1 cellular context compared by ENCODE assay signal in genomic region chr2:47402805-47403691, GRCh38.
TF ChIP-seq lines count a peak whose summit lies in the region.

Gene MSH2 (plus strand): TSS chr2:47403156. CDS start chr2:47403192, 36 bp downstream.

TF ChIP-seq in HepG2, 621 proteins besides CTCF, POLR2A, EP300 and RAD21 (continued from another document and continues in another):
- TF ChIP-seq ZNF567 (CRISPR knock-in tag; IDR thresholded peaks at IDR 0.05; ENCODE audit: borderline replicate concordance) (no peak), AFF4 (CRISPR knock-in tag; IDR thresholded peaks at IDR 0.05) (peak; percentile 58; the same call in 1 of the 2 replicates), CBX1 (IDR thresholded peaks at IDR 0.05; ENCODE audit: low read depth) (peak; percentile 64), ZNF878 (CRISPR knock-in tag; IDR thresholded peaks at IDR 0.05) (no peak), HNF1B (CRISPR knock-in tag; IDR thresholded peaks at IDR 0.05) (peak; percentile 63), ZNF382 (CRISPR knock-in tag; IDR thresholded peaks at IDR 0.05; ENCODE audit: borderline replicate concordance) (no peak), RAD51 (IDR thresholded peaks at IDR 0.05; ENCODE audit: borderline replicate concordance) (no peak), ATF6 (CRISPR knock-in tag; conservative IDR thresholded peaks at IDR 0.05) (0 out of 2 replicates have a peak, but pooled peaks have one; percentile 45), ATF7-NPFF (CRISPR knock-in tag; IDR thresholded peaks at IDR 0.05; ENCODE audit: low read depth) (peak; percentile 97), GLMP (CRISPR knock-in tag; IDR thresholded peaks at IDR 0.05; ENCODE audit: borderline replicate concordance) (no peak; the same call in 1 of the 2 replicates), HMG20A (CRISPR knock-in tag; IDR thresholded peaks at IDR 0.05; ENCODE audit: borderline replicate concordance) (0 out of 2 replicates have a peak, but pooled peaks have one; percentile 8), POGZ (CRISPR knock-in tag; IDR thresholded peaks at IDR 0.05) (peak; percentile 90), SAFB2 (CRISPR knock-in tag; IDR thresholded peaks at IDR 0.05; ENCODE audit: borderline replicate concordance, low read depth) (peak; percentile 99), ZNF281 (CRISPR knock-in tag; IDR thresholded peaks at IDR 0.05; ENCODE audit: borderline replicate concordance) (no peak), ZNF557 (CRISPR knock-in tag; IDR thresholded peaks at IDR 0.05) (peak; percentile 85), ZNF160 (CRISPR knock-in tag; IDR thresholded peaks at IDR 0.05) (peak; percentile 91), ZXDC (CRISPR knock-in tag; IDR thresholded peaks at IDR 0.05) (peak; percentile 73; the same call in 1 of the 2 replicates), ZNF224 (CRISPR knock-in tag; IDR thresholded peaks at IDR 0.05) (peak; percentile 97; the same call in 1 of the 2 replicates), KDM2A (CRISPR knock-in tag; IDR thresholded peaks at IDR 0.05; ENCODE audit: borderline replicate concordance, low read depth) (peak; percentile 92), CENPBD1 (CRISPR knock-in tag; IDR thresholded peaks at IDR 0.05; ENCODE audit: borderline replicate concordance, low read depth) (peak; percentile 76; the same call in 1 of the 2 replicates), ZNF318 (CRISPR knock-in tag; IDR thresholded peaks at IDR 0.05) (peak; percentile 81; the same call in 1 of the 2 replicates), ZNF644 (CRISPR knock-in tag; IDR thresholded peaks at IDR 0.05; ENCODE audit: low read depth) (no peak), DNMT1 (CRISPR knock-in tag; IDR thresholded peaks at IDR 0.05) (peak; percentile 99), RCOR2 (CRISPR knock-in tag; IDR thresholded peaks at IDR 0.05) (peak; percentile 13; the same call in 1 of the 2 replicates), FOSL1 (CRISPR knock-in tag; IDR thresholded peaks at IDR 0.05; ENCODE audit: borderline replicate concordance) (0 out of 2 replicates have a peak, but pooled peaks have one; percentile 28), MXD3 (CRISPR knock-in tag; IDR thresholded peaks at IDR 0.05) (peak; percentile 95), DRAP1 (CRISPR knock-in tag; IDR thresholded peaks at IDR 0.05) (peak; percentile 91), FOXA3 (CRISPR knock-in tag; IDR thresholded peaks at IDR 0.05) (peak; percentile 93)
